9 cellular contexts compared by ENCODE assay signal in the genomic region with DNA sequence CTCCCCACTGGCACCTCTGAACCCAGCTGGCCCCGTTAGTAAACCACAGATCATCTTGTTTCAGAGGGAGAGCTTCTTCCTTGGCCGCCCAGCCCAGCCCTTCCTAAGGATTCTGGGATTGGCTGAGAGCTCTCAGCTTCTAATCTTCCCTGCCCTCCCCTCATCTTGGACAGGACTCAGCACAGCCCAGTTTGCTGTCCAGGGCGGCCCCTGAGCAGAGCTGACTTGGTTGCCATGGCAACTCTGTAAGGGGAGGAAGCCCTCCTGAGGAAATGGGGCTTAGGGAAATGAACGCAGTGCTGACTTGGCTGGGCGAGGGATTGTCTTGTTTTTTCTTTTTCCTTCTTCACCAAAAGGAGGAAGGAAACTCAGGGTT. TPM values are rescaled to one million over a fixed set of nuclear protein-coding genes. Genes with fewer than 3 reads are reported as not detected.
DNase-seq lines count a peak whose midpoint lies in the region; ATAC-seq and TF ChIP-seq lines count a peak whose summit lies in the region.
"Had no signal": no experiment of that assay in that cellular context is flagged by ENCODE, and none has a peak within 500 bp of the region (broad histone marks: within the 10 kb centered on the region; RNA-seq: fewer than 3 reads in every experiment).

No MANE protein-coding gene starts in this region.

- H3K27ac ChIP-seq in fibroblast of lung (ENCODE audit: insufficient read depth, low read length), result no peak overlapping the region
- H3K27ac ChIP-seq in osteoblast (ENCODE audit: low read depth, low read length), result no peak overlapping the region

- ATAC-seq in HG03439 (IDR thresholded peaks at IDR 0.05; ENCODE audit: unreplicated experiment) (no peak), GM21717 (IDR thresholded peaks at IDR 0.05; ENCODE audit: unreplicated experiment) (no peak), GM21786 (IDR thresholded peaks at IDR 0.05; ENCODE audit: unreplicated experiment) (no peak)

- H3K79me2 ChIP-seq in fibroblast of lung (ENCODE audit: control insufficient read depth, insufficient read depth, low read length) (no peaks in the 10 kb centered on the region), osteoblast (ENCODE audit: insufficient read depth, low read length) (no peaks in the 10 kb centered on the region)

- H3K4me1 ChIP-seq in fibroblast of lung (ENCODE audit: control insufficient read depth, extremely low read depth, insufficient read depth, low read length) (peaks cover 4% of the 10 kb centered on the region), osteoblast (ENCODE audit: insufficient read depth, low read length) (peaks cover 18% of the 10 kb centered on the region)

- no peak overlapping the region for H3K9ac ChIP-seq in fibroblast of lung (ENCODE audit: insufficient read depth, low read length)

- H2AFZ ChIP-seq in fibroblast of lung (ENCODE audit: low read length) (no peak overlapping the region), osteoblast (ENCODE audit: low read length) (peak overlapping the region; percentile 74)

- DNase-seq in EL, result peak; percentile 63
- DNase-seq in NCI-H2227 (lab: John Stamatoyannopoulos, UW; ENCODE audit: unreplicated experiment), result peak; percentile 91
- peak; percentile 56 to 80 for DNase-seq in fibroblast of lung (ENCODE audit: low read depth in 2 of 2)
- DNase-seq in osteoblast (ENCODE audit: insufficient read length, low spot score, missing footprints), result peak; percentile 69
- DNase-seq in activated naive CD4-positive, alpha-beta T cell (lab: John Stamatoyannopoulos, UW), result no peak
- DNase-seq: NCI-H345 had no signal

- H3K9me3 ChIP-seq in fibroblast of lung (ENCODE audit: control insufficient read depth, insufficient read depth, low read depth, low read length) (no peaks in the 10 kb centered on the region), osteoblast (ENCODE audit: low read depth, low read length) (no peaks in the 10 kb centered on the region)

- H4K20me1 ChIP-seq in fibroblast of lung (ENCODE audit: control insufficient read depth, extremely low read depth, insufficient read depth, low read length) (no peaks in the 10 kb centered on the region), osteoblast (ENCODE audit: insufficient read depth, low read length) (no peaks in the 10 kb centered on the region)

- no peaks in the 10 kb centered on the region for H3K27me3 ChIP-seq in fibroblast of lung (ENCODE audit: control insufficient read depth, insufficient read depth, low read length)
- H3K27me3 ChIP-seq in osteoblast (ENCODE audit: insufficient read depth, low read length), result no peaks in the 10 kb centered on the region

- H3K4me2 ChIP-seq in fibroblast of lung (ENCODE audit: extremely low read depth, insufficient read depth, low read length) (no peak overlapping the region), osteoblast (ENCODE audit: insufficient read depth, low read length) (peak overlapping the region; percentile 29)

- H3K4me3 ChIP-seq in fibroblast of lung (replicated peaks in 1 of 4; ENCODE audit: control extremely low read depth in 1 of 4, insufficient read depth in 1 of 4, low read depth in 3 of 4, low read length in 4 of 4) (no peak overlapping the region), osteoblast (ENCODE audit: insufficient read depth, low read length) (no peak overlapping the region)

- H3K36me3 ChIP-seq in fibroblast of lung (ENCODE audit: control insufficient read depth, insufficient read depth, low read length) (no peaks in the 10 kb centered on the region), osteoblast (ENCODE audit: insufficient read depth, low read length) (no peaks in the 10 kb centered on the region)

- TF ChIP-seq CTCF in fibroblast of lung (conservative IDR thresholded peaks at IDR 0.05 in 1 of 2, IDR thresholded peaks at IDR 0.05 in 1 of 2; ENCODE audit: low read depth in 1 of 2, low read length in 2 of 2), result no peak
- TF ChIP-seq CTCF in osteoblast (IDR thresholded peaks at IDR 0.05; ENCODE audit: extremely low read depth, low read depth, low read length), result no peak

RNA-seq across cellular contexts. Expression of a gene that starts 4.6 kb away (rescaled TPM):
- total RNA-seq in fibroblast of lung (2.0 and 2.1 TPM in 2 replicates), osteoblast (2.9 and 4.4 TPM in 2 replicates)
- polyA plus RNA-seq in fibroblast of lung, result 0.31 and 0.69 TPM in 2 replicates
- polyA plus RNA-seq in fibroblast of lung (2012), result 0.49 and 0.75 TPM in 2 replicates
- 0.19 TPM in 1 of 2 replicates, not detected in the other for polyA minus RNA-seq in fibroblast of lung (ENCODE audit: low replicate concordance)

RNA-seq across cellular contexts. Expression of a gene that starts 36.5 kb away (rescaled TPM):
- total RNA-seq in fibroblast of lung (32.4 and 42.3 TPM in 2 replicates), osteoblast (12.1 and 13.8 TPM in 2 replicates)
- polyA plus RNA-seq in fibroblast of lung, result 15.6 and 22.5 TPM in 2 replicates
- polyA plus RNA-seq in fibroblast of lung (2012), result 22.1 and 29.8 TPM in 2 replicates
- polyA minus RNA-seq in fibroblast of lung (ENCODE audit: low replicate concordance), result 32.4 and 37.5 TPM in 2 replicates

RNA-seq across cellular contexts. Expression of a gene that starts 42.3 kb away (rescaled TPM):
- total RNA-seq in fibroblast of lung (36.2 and 49.5 TPM in 2 replicates), osteoblast (50.7 and 56.1 TPM in 2 replicates)
- polyA plus RNA-seq in fibroblast of lung, result 29.2 and 38.0 TPM in 2 replicates
- polyA plus RNA-seq in fibroblast of lung (2012), result 46.6 and 55.0 TPM in 2 replicates
- polyA minus RNA-seq in fibroblast of lung (ENCODE audit: low replicate concordance), result 79.7 and 104 TPM in 2 replicates

RNA-seq across cellular contexts. Expression of a gene that starts 55.9 kb away (rescaled TPM):
- total RNA-seq in fibroblast of lung, result 44.2 and 80.3 TPM in 2 replicates
- 24.6 and 40.0 TPM in 2 replicates for polyA plus RNA-seq in fibroblast of lung
- 44.0 and 77.4 TPM in 2 replicates for polyA plus RNA-seq in fibroblast of lung (2012)
- polyA minus RNA-seq in fibroblast of lung (ENCODE audit: low replicate concordance), result 34.3 and 72.8 TPM in 2 replicates
- 34.8 and 38.7 TPM in 2 replicates for total RNA-seq in osteoblast

Comparison
In these comparisons a context has a peak if more than half of its experiments do, and no peak if none do; other contexts are left out.
1. DNase-seq: peak in EL (single experiment), NCI-H2227 (single experiment), fibroblast of lung (2 of 2) and osteoblast (single experiment); none in activated naive CD4-positive, alpha-beta T cell (0 of 4).